Comparison of ENCODE assay signal across 26 cellular contexts in the genomic region with DNA sequence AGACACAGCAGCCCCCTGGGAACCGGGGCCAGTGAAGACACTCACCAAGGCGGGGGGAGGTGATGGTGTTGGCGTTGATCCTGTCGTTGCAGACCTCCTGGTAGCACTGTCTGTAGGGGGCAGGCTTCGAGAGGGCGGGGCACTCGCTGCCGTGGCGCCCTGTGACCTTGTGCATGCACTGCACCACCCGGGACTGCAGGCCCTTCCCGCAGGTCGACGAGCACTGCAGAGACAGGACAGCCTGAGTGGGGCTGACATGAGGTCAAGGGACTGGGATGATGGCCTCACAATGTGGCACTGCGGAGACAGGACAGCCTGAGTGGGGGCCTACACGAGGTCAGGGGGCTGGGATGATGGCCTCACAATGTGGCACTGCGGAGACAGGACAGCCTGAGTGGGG.
A peak's percentile ranks its signal among the peaks of the same experiment; 100 is the strongest.
DNase-seq lines count a peak whose midpoint lies in the region; ATAC-seq, FAIRE-seq and TF ChIP-seq lines count a peak whose summit lies in the region.
"Had no signal": no experiment of that assay in that cellular context is flagged by ENCODE, and none has a peak within 500 bp of the region (broad histone marks: within the 10 kb centered on the region; RNA-seq: fewer than 3 reads in every experiment).

No MANE protein-coding gene starts in this region.

- no peak for TF ChIP-seq RAD21 in H1 (IDR thresholded peaks at IDR 0.05 in 1 of 2, conservative IDR thresholded peaks at IDR 0.05 in 1 of 2; ENCODE audit: low read depth in 2 of 2, low read length in 2 of 2)

- POLR2A ChIA-PET in Panc1 (lab: Charles Lee) = no interaction called here
- POLR2A ChIA-PET in H1 (lab: Charles Lee; ENCODE audit: partially characterized antibody) = no interaction called here
- POLR2A ChIA-PET in naive thymus-derived CD4-positive, alpha-beta T cell (lab: Charles Lee) = no interaction called here

- TF ChIP-seq POLR2A in H1 (IDR thresholded peaks at IDR 0.05; ENCODE audit: control extremely low read depth in 1 of 2, low read depth in 2 of 2, low read length in 2 of 2) (no peak), spleen (IDR thresholded peaks at IDR 0.05) (no peak)

- no peak overlapping the region for H2BK20ac ChIP-seq in H1 (ENCODE audit: low read length)

- CTCF ChIA-PET in Panc1 (lab: Charles Lee) = no interaction called here
- CTCF ChIA-PET in H1 (lab: Charles Lee; ENCODE audit: partially characterized antibody) = no interaction called here
- CTCF ChIA-PET in naive thymus-derived CD4-positive, alpha-beta T cell (lab: Charles Lee) = no interaction called here

- BruUV-seq in Panc1 (replicated peaks; lab: Mats Ljungman, UMichigan) = no TSS peak

- no peak overlapping the region for H3K4ac ChIP-seq in H1 (replicated peaks; ENCODE audit: insufficient read length, low read depth, low read length)

- H3K36me3 ChIP-seq in Panc1 (ENCODE audit: control insufficient read depth, insufficient read depth, low read length) (no peaks in the 10 kb centered on the region), H1 (ENCODE audit: control insufficient read depth in 2 of 4, insufficient read depth in 4 of 4, low read length in 3 of 4) (no peaks in the 10 kb centered on the region), spleen (no peaks in the 10 kb centered on the region)
- H3K36me3 ChIP-seq in naive thymus-derived CD4-positive, alpha-beta T cell (ENCODE audit: control insufficient read depth in 2 of 3, insufficient read depth in 3 of 3, low read length in 3 of 3) = peaks cover 0 to 3% (median 0%) of the 10 kb centered on the region in 3 experiments

- H4K91ac ChIP-seq in H1 (replicated peaks; ENCODE audit: insufficient read length, low read length) = no peak overlapping the region

- H4K5ac ChIP-seq in H1 (ENCODE audit: insufficient read length, low read depth, low read length) = no peak overlapping the region

- no peak overlapping the region; the same call in 1 of the 2 replicates for H4K8ac ChIP-seq in H1 (ENCODE audit: extremely low read depth, insufficient read depth, low read length)

- no peak overlapping the region for H3K4me3 Mint-ChIP-seq in naive thymus-derived CD4-positive, alpha-beta T cell
- H3K4me3 Mint-ChIP-seq: B cell; CD8-positive, alpha-beta T cell; IgD-negative memory B cell had no signal

- in situ Hi-C loops in Panc1 (cut with HindIII; ENCODE audit: low pct_unique_long_range_greater_than_20kb, low sequenced_read_pairs) = no loop called here

- H3K4me1 ChIP-seq in Panc1 (ENCODE audit: control insufficient read depth, insufficient read depth, low read length) = no peaks in the 10 kb centered on the region; the same call in 1 of the 2 replicates
- peaks cover 0 to 10% (median 6%) of the 10 kb centered on the region in 4 experiments; a peak in 5 of 7 replicates for H3K4me1 ChIP-seq in H1 (replicated peaks in 1 of 4; ENCODE audit: control insufficient read depth in 3 of 4, insufficient read depth in 4 of 4, low read length in 3 of 4)
- H3K4me1 ChIP-seq in naive thymus-derived CD4-positive, alpha-beta T cell (ENCODE audit: control insufficient read depth in 2 of 2, insufficient read depth in 2 of 2, low read length in 2 of 2) = no peaks in the 10 kb centered on the region
- no peaks in the 10 kb centered on the region for H3K4me1 ChIP-seq in spleen

- no peak for TF ChIP-seq CTCF in Panc1 (IDR thresholded peaks at IDR 0.05)
- TF ChIP-seq CTCF in H1 (IDR thresholded peaks at IDR 0.05; ENCODE audit: control extremely low read depth in 1 of 3, insufficient read depth in 1 of 3, low read depth in 1 of 3, low read length in 3 of 3) = no peak
- no peak for TF ChIP-seq CTCF in spleen (IDR thresholded peaks at IDR 0.05 in 8 of 11, conservative IDR thresholded peaks at IDR 0.05 in 3 of 11)

- no peaks in the 10 kb centered on the region for H4K20me1 ChIP-seq in H1 (replicated peaks in 1 of 2; ENCODE audit: control insufficient read depth in 1 of 2, insufficient read depth in 2 of 2, low read length in 2 of 2)

- 90% methylated on average over 14 of the region's 16 CpGs; no CpG with 5 or more reads in 1 of the 2 experiments for WGBS in H1 (ENCODE audit: extremely low coverage in 1 of 2, insufficient coverage in 1 of 2, insufficient read length in 1 of 2, insufficient replicate concordance in 2 of 2, low coverage in 1 of 2, low lambda C conversion rate in 2 of 2, missing lambda C conversion rate in 1 of 2), 2 experiments
- 73 to 78% (median 77%) methylated on average over 12 to 16 of the region's 16 CpGs for WGBS in spleen, 5 donors

- no peak overlapping the region for H3K4me3 ChIP-seq in Panc1 (ENCODE audit: low read depth in 2 of 2, low read length in 2 of 2)
- no peak overlapping the region for H3K4me3 ChIP-seq in H1 (ENCODE audit: extremely low read depth in 1 of 4, insufficient read depth in 2 of 4, low read depth in 3 of 4, low read length in 4 of 4)
- H3K4me3 ChIP-seq in naive thymus-derived CD4-positive, alpha-beta T cell (ENCODE audit: low read length) = no peak overlapping the region
- H3K4me3 ChIP-seq in spleen = no peak overlapping the region
- H3K4me3 ChIP-seq: GM12878, PC-9 had no signal

- no peak overlapping the region for H3K23ac ChIP-seq in H1 (ENCODE audit: insufficient read length)

- no peaks in the 10 kb centered on the region for H3K79me2 ChIP-seq in H1 (ENCODE audit: control insufficient read depth in 1 of 2, insufficient read depth in 2 of 2, low read length in 2 of 2)

- H2BK15ac ChIP-seq in H1 (ENCODE audit: low read length) = no peak overlapping the region

- intact Hi-C loops in Panc1 (cut with micrococcal nuclease; ENCODE audit: unreplicated experiment) (no loop called here), spleen (cut with DNase I; ENCODE audit: low total_unique reads) (no loop called here)
- intact Hi-C loops in naive thymus-derived CD4-positive, alpha-beta T cell (cut with micrococcal nuclease) = no loop called here

- peak overlapping the region; percentile 39; the same call in 1 of the 2 replicates for H2BK12ac ChIP-seq in H1 (ENCODE audit: low read depth, low read length)

- H3K56ac ChIP-seq in H1 (replicated peaks; ENCODE audit: insufficient read length, low read depth, low read length) = no peak overlapping the region

- DNase-seq in Panc1 (ENCODE audit: low read depth, low spot score) (no peak), H1 (ENCODE audit: low read depth in 1 of 2, low spot score in 2 of 2) (no peak), spleen (peak; percentile 70), NCI-H82 (lab: John Stamatoyannopoulos, UW) (no peak), COLO668 (lab: John Stamatoyannopoulos, UW; ENCODE audit: unreplicated experiment) (no peak)
- no peak for DNase-seq in naive thymus-derived CD4-positive, alpha-beta T cell
- DNase-seq: CD8-positive, alpha-beta T cell; DMS 273 treated with DMSO at 0.1 percent for 48 hours; DMS79; EL; GDM1; NCI-H1048; NCI-H1417; NCI-H1694; NCI-H2029 treated with DMSO at 0.1 percent for 48 hours; NCI-H446 treated with DMSO at 0.1 percent for 48 hours; NCI-H526; PC-9; RPMI8226; SHP77 had no signal

- no peak overlapping the region for H3K14ac ChIP-seq in H1 (ENCODE audit: insufficient read length)

- no peak overlapping the region for H3K27ac Mint-ChIP-seq in naive thymus-derived CD4-positive, alpha-beta T cell
- H3K27ac Mint-ChIP-seq: B cell; CD8-positive, alpha-beta T cell; IgD-negative memory B cell had no signal

- no peaks in the 10 kb centered on the region for H3K27me3 Mint-ChIP-seq in naive thymus-derived CD4-positive, alpha-beta T cell

- H3K23me2 ChIP-seq in H1 (ENCODE audit: low read depth, low read length) = no peaks in the 10 kb centered on the region

- no peaks in the 10 kb centered on the region for H3K9me3 ChIP-seq in Panc1 (ENCODE audit: control insufficient read depth, insufficient read depth, low read depth, low read length)
- no peaks in the 10 kb centered on the region for H3K9me3 ChIP-seq in H1 (ENCODE audit: insufficient read depth in 2 of 2, low read depth in 1 of 2, low read length in 1 of 2)
- no peaks in the 10 kb centered on the region for H3K9me3 ChIP-seq in naive thymus-derived CD4-positive, alpha-beta T cell (ENCODE audit: control insufficient read depth in 2 of 3, low read length in 3 of 3)
- H3K9me3 ChIP-seq in spleen = no peaks in the 10 kb centered on the region

- H3K9me3 Mint-ChIP-seq in naive thymus-derived CD4-positive, alpha-beta T cell = no peaks in the 10 kb centered on the region
- H3K9me3 Mint-ChIP-seq: CD8-positive, alpha-beta T cell; IgD-negative memory B cell had no signal

- no peak overlapping the region for H2BK120ac ChIP-seq in H1 (replicated peaks; ENCODE audit: low read depth, low read length)

- ATAC-seq in Panc1 = peak; percentile 46; the same call in 1 of the 2 replicates
- ATAC-seq in naive thymus-derived CD4-positive, alpha-beta T cell = peak; percentile 20
- no peak for ATAC-seq in GM18867 (IDR thresholded peaks at IDR 0.05; ENCODE audit: unreplicated experiment)
- ATAC-seq: CD8-positive, alpha-beta T cell; GM12878 had no signal

- no peak for TF ChIP-seq EP300 in H1 (IDR thresholded peaks at IDR 0.05; ENCODE audit: borderline replicate concordance in 1 of 2, low read depth in 2 of 2, low read length in 2 of 2)

- no peak for FAIRE-seq in H1 (lab: Jason Lieb, UNC)
- FAIRE-seq: GM12878 had no signal

- no peaks in the 10 kb centered on the region for H3K27me3 ChIP-seq in Panc1 (ENCODE audit: control insufficient read depth, insufficient read depth, low read length)
- H3K27me3 ChIP-seq in H1 (replicated peaks in 1 of 4; ENCODE audit: control insufficient read depth in 3 of 4, extremely low read depth in 1 of 4, insufficient read depth in 3 of 4, low read length in 3 of 4) = no peaks in the 10 kb centered on the region
- H3K27me3 ChIP-seq in naive thymus-derived CD4-positive, alpha-beta T cell (ENCODE audit: control insufficient read depth in 2 of 2, insufficient read depth in 2 of 2, low read length in 2 of 2) = no peaks in the 10 kb centered on the region
- peaks cover 0 to 5% (median 0%) of the 10 kb centered on the region in 7 donors for H3K27me3 ChIP-seq in spleen (replicated peaks in 1 of 7)

- H2AK5ac ChIP-seq in H1 (ENCODE audit: low read depth, low read length) = no peak overlapping the region

- no peak overlapping the region for H2BK5ac ChIP-seq in H1 (ENCODE audit: low read depth, low read length)

- no peak overlapping the region for H3K4me2 ChIP-seq in H1 (ENCODE audit: insufficient read depth in 1 of 2, low read depth in 2 of 2, low read length in 2 of 2)
- H3K4me2 ChIP-seq: KMS-11, PC-9 had no signal

- H3K9ac ChIP-seq in H1 (replicated peaks in 1 of 4; ENCODE audit: extremely low read depth in 1 of 4, low read depth in 3 of 4, low read length in 3 of 4) = no peak overlapping the region
- H3K9ac ChIP-seq: KMS-11 had no signal

- no peaks in the 10 kb centered on the region for H3K79me1 ChIP-seq in H1 (ENCODE audit: low read depth, low read length)

- H3K4me1 Mint-ChIP-seq in naive thymus-derived CD4-positive, alpha-beta T cell = no peaks in the 10 kb centered on the region
- H3K4me1 Mint-ChIP-seq: B cell, IgD-negative memory B cell had no signal

- peaks cover 0 to 38% (median 4%) of the 10 kb centered on the region in 5 donors for H3K36me3 Mint-ChIP-seq in naive thymus-derived CD4-positive, alpha-beta T cell
- H3K36me3 Mint-ChIP-seq: CD8-positive, alpha-beta T cell had no signal

- no peak overlapping the region for H3K27ac ChIP-seq in Panc1 (ENCODE audit: low read length)
- H3K27ac ChIP-seq in H1 (ENCODE audit: low read depth, low read length) = no peak overlapping the region
- no peak overlapping the region for H3K27ac ChIP-seq in naive thymus-derived CD4-positive, alpha-beta T cell (ENCODE audit: low read depth, low read length)
- H3K27ac ChIP-seq in spleen = no peak overlapping the region
- H3K27ac ChIP-seq: C4-2B, KMS-11, PC-9 had no signal

- H3K18ac ChIP-seq in H1 (ENCODE audit: extremely low read depth, low read length) = no peak overlapping the region

- H2AFZ ChIP-seq in H1 (ENCODE audit: low read length) = no peak overlapping the region
- H2AFZ ChIP-seq: PC-9 had no signal
